25 cellular contexts compared by ENCODE assay signal in the genomic region with DNA sequence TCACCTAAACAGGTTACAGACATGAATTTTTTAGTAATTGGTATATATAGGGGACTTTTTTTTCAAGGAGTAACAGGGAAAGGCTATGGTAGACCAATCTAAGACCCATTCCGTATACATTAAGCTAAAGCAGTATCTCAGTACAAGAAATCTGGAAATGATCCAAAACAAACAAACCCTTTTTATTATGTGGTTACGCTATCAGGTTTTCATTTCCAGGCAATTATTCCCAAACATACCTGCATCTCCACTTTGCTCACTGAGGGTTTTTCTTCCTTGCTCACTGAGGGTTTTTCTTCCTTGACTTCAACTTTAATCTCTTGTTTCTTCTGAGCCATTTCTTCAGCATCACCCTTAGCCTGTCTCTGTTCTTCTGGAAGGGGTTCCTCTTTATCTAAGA.
A peak's percentile ranks its signal among the peaks of the same experiment; 100 is the strongest.
DNase-seq lines count a peak whose midpoint lies in the region; ATAC-seq and TF ChIP-seq lines count a peak whose summit lies in the region.
"Had no signal": no experiment of that assay in that cellular context is flagged by ENCODE, and none has a peak within 500 bp of the region (broad histone marks: within the 10 kb centered on the region; RNA-seq: fewer than 3 reads in every experiment).

No MANE protein-coding gene starts in this region.

- H3K27me3 Mint-ChIP-seq in activated CD8-positive, alpha-beta T cell treated with anti-CD3 and anti-CD28 coated beads for 36 hours = no peaks in the 10 kb centered on the region
- H3K27me3 Mint-ChIP-seq: brain, naive B cell had no signal

- DNase-seq in DMS53 treated with DMSO at 0.1 percent for 48 hours (lab: John Stamatoyannopoulos, UW; ENCODE audit: unreplicated experiment) (peak; percentile 18), NCI-H1048 (lab: John Stamatoyannopoulos, UW) (peak; percentile 3), NCI-H69 (lab: John Stamatoyannopoulos, UW) (peak; percentile 47), glomerular visceral epithelial cell (ENCODE audit: extremely low spot score) (peak; percentile 23), foreskin fibroblast (no peak), cerebellar nuclear complex (lab: John Stamatoyannopoulos, UW) (no peak)
- DNase-seq in stimulated activated naive CD4-positive, alpha-beta T cell treated with Interleukin-2 at 50 U/mL for 16 hours (lab: John Stamatoyannopoulos, UW) = no peak
- no peak for DNase-seq in activated CD8-positive, alpha-beta T cell treated with anti-CD3 and anti-CD28 coated beads for 36 hours
- DNase-seq: activated CD4-positive, CD25-positive, alpha-beta regulatory T cell; activated naive CD4-positive, alpha-beta T cell treated with anti-CD3 and anti-CD28 coated beads for 36 hours; activated T-cell treated with anti-CD3 and anti-CD28 coated beads, Interleukin-2, amount 50 U/mL, for 72 hours; GDM1; H9; left lung; MV-4-11; naive B cell; NCI-H2029; NCI-H524; RPMI8226; sigmoid colon; stimulated activated naive CD4-positive, alpha-beta T cell; T-helper 1 cell had no signal

- no peaks in the 10 kb centered on the region for H3K4me1 Mint-ChIP-seq in activated CD8-positive, alpha-beta T cell treated with anti-CD3 and anti-CD28 coated beads for 36 hours (ENCODE audit: low read depth)

- H3K4me3 Mint-ChIP-seq in activated CD8-positive, alpha-beta T cell treated with anti-CD3 and anti-CD28 coated beads for 36 hours = no peak overlapping the region
- H3K4me3 Mint-ChIP-seq: activated naive CD4-positive, alpha-beta T cell treated with anti-CD3 and anti-CD28 coated beads for 36 hours; activated T-cell treated with anti-CD3 and anti-CD28 coated beads, Interleukin-2, amount 50 U/mL, for 72 hours; brain; H9; naive B cell had no signal

- peaks cover 6% of the 10 kb centered on the region for H3K36me3 Mint-ChIP-seq in activated CD8-positive, alpha-beta T cell treated with anti-CD3 and anti-CD28 coated beads for 36 hours (ENCODE audit: low read depth)

- intact Hi-C loops in activated CD8-positive, alpha-beta T cell treated with anti-CD3 and anti-CD28 coated beads for 36 hours (cut with micrococcal nuclease) = no loop called here

- no peak overlapping the region for H3K27ac Mint-ChIP-seq in activated CD8-positive, alpha-beta T cell treated with anti-CD3 and anti-CD28 coated beads for 36 hours
- H3K27ac Mint-ChIP-seq: activated naive CD4-positive, alpha-beta T cell treated with anti-CD3 and anti-CD28 coated beads for 36 hours; activated T-cell treated with anti-CD3 and anti-CD28 coated beads, Interleukin-2, amount 50 U/mL, for 72 hours; brain had no signal

- H3K9me3 Mint-ChIP-seq in activated CD8-positive, alpha-beta T cell treated with anti-CD3 and anti-CD28 coated beads for 36 hours = no peaks in the 10 kb centered on the region
- H3K9me3 Mint-ChIP-seq: activated naive CD4-positive, alpha-beta T cell treated with anti-CD3 and anti-CD28 coated beads for 36 hours; H9 had no signal

- ATAC-seq in activated CD8-positive, alpha-beta T cell treated with anti-CD3 and anti-CD28 coated beads for 36 hours = no peak
- ATAC-seq: activated T-cell treated with anti-CD3 and anti-CD28 coated beads, Interleukin-2, amount 50 U/mL, for 72 hours; left lung had no signal

- TF ChIP-seq CTCF in activated CD8-positive, alpha-beta T cell treated with anti-CD3 and anti-CD28 coated beads for 36 hours (IDR thresholded peaks at IDR 0.05) = no peak
- no peak for TF ChIP-seq CTCF in foreskin fibroblast (IDR thresholded peaks at IDR 0.05; ENCODE audit: low read depth, low read length)

- H3K4me3 ChIP-seq in foreskin fibroblast (ENCODE audit: low read depth in 1 of 2, low read length in 2 of 2) = no peak overlapping the region
- H3K4me3 ChIP-seq: left lung, prostate gland, sigmoid colon, thoracic aorta had no signal

- CTCF ChIA-PET in activated CD8-positive, alpha-beta T cell treated with anti-CD3 and anti-CD28 coated beads for 36 hours (lab: Charles Lee) = no interaction called here

- POLR2A ChIA-PET in activated CD8-positive, alpha-beta T cell treated with anti-CD3 and anti-CD28 coated beads for 36 hours (lab: Charles Lee) = interaction anchor here (1.2 kb wide), 1 partner anchor 91 kb away, joined by 3 read pairs; no protein-coding TSS in a partner anchor

Comparison
In these comparisons a context has a peak if more than half of its experiments do, and no peak if none do; other contexts are left out.
1. DNase-seq: peak in DMS53 treated with DMSO at 0.1 percent for 48 hours (single experiment), NCI-H1048 (single experiment), NCI-H69 (single experiment) and glomerular visceral epithelial cell (single experiment); none in stimulated activated naive CD4-positive, alpha-beta T cell treated with Interleukin-2 at 50 U/mL for 16 hours (single experiment), activated CD8-positive, alpha-beta T cell treated with anti-CD3 and anti-CD28 coated beads for 36 hours (single experiment), foreskin fibroblast (0 of 2) and cerebellar nuclear complex (0 of 2).